Comparison of ENCODE assay signal across 26 cellular contexts in genomic region chr18:69259282-69259681, GRCh38.
"Had no signal": no experiment of that assay in that cellular context is flagged by ENCODE, and none has a peak within 500 bp of the region (broad histone marks: within the 10 kb centered on the region; RNA-seq: fewer than 3 reads in every experiment).

No MANE protein-coding gene starts in this region.

- DNase-seq: activated B cell treated with CpG ODN at 0.5 μM for 24 hours; activated CD4-positive, alpha-beta T cell treated with anti-CD3 and anti-CD28 coated beads for 48 hours; activated CD4-positive, alpha-beta T cell treated with anti-CD3 and anti-CD28 coated beads, Interleukin-2, amount 50 U/mL, for 1 hour; activated CD4-positive, alpha-beta T cell treated with anti-CD3 and anti-CD28 coated beads, Interleukin-2, amount 50 U/mL, for 48 hours; activated CD8-positive, alpha-beta memory T cell treated with anti-CD3 and anti-CD28 coated beads, Interleukin-2, amount 10 ng/mL, durations not matched to agents 7 days and 5 days; activated CD8-positive, alpha-beta memory T cell treated with anti-CD3 and anti-CD28 coated beads, Interleukin-2, amount 50 U/mL, for 4 hours; activated CD8-positive, alpha-beta T cell treated with anti-CD3 and anti-CD28 coated beads, Interleukin-2, amount 10 ng/mL, durations not matched to agents 7 days and 5 days; activated effector memory CD4-positive, alpha-beta T cell treated with anti-CD3 and anti-CD28 coated beads, Interleukin-2, amount 50 U/mL, for 16 hours; activated naive CD4-positive, alpha-beta T cell treated with anti-CD3 and anti-CD28 coated beads for 36 hours; activated naive CD8-positive, alpha-beta T cell treated with anti-CD3 and anti-CD28 coated beads for 36 hours; activated naive CD8-positive, alpha-beta T cell treated with anti-CD3 and anti-CD28 coated beads, Interleukin-2, amount 50 U/mL, for 24 hours; activated T-cell treated with anti-CD3 and anti-CD28 coated beads, Interleukin-2, amount 50 U/mL, for 1 hour; activated T-cell treated with anti-CD3 and anti-CD28 coated beads, Interleukin-2, amount 50 U/mL, for 48 hours; adrenal gland; amygdala; aorta; brain microvascular endothelial cell; dorsolateral prefrontal cortex; effector memory CD4-positive, alpha-beta T cell; endodermal cell; head of caudate nucleus; T-helper 2 cell had no signal

- H3K4me3 ChIP-seq: adrenal gland, coronary artery, dorsolateral prefrontal cortex had no signal

- H3K36me3 ChIP-seq: adrenal gland, brain microvascular endothelial cell had no signal

- H3K27ac ChIP-seq: adrenal gland, brain microvascular endothelial cell, coronary artery, VCaP had no signal

- H3K4me1 ChIP-seq: adrenal gland had no signal

- ATAC-seq: activated CD4-positive, CD25-positive, alpha-beta regulatory T cell treated with anti-CD3 and anti-CD28 coated beads, Interleukin-2, amount 50 U/mL, for 24 hours; activated CD8-positive, alpha-beta memory T cell treated with anti-CD3 and anti-CD28 coated beads, Interleukin-2, amount 10 ng/mL, durations not matched to agents 7 days and 5 days; activated CD8-positive, alpha-beta T cell treated with anti-CD3 and anti-CD28 coated beads, Interleukin-2, amount 10 ng/mL, durations not matched to agents 7 days and 5 days; activated naive CD8-positive, alpha-beta T cell treated with anti-CD3 and anti-CD28 coated beads, Interleukin-2, amount 50 U/mL, for 24 hours; esophagus mucosa had no signal

- H3K9me3 ChIP-seq: adrenal gland had no signal

- H3K27me3 ChIP-seq: adrenal gland, brain microvascular endothelial cell, dorsolateral prefrontal cortex had no signal
